In genomic region chr1:167899253-167899681, GRCh38 we compare ENCODE assay signal across 10 cellular contexts. TPM values are rescaled to one million over a fixed set of nuclear protein-coding genes. Genes with fewer than 3 reads are reported as not detected.
A peak's percentile ranks its signal among the peaks of the same experiment; 100 is the strongest.
DNase-seq lines count a peak whose midpoint lies in the region; ATAC-seq, FAIRE-seq and TF ChIP-seq lines count a peak whose summit lies in the region.
"Had no signal": no experiment of that assay in that cellular context is flagged by ENCODE, and none has a peak within 500 bp of the region (broad histone marks: within the 10 kb centered on the region; RNA-seq: fewer than 3 reads in every experiment).

No MANE protein-coding gene starts in this region.

- no peak for FAIRE-seq in frontal cortex (lab: Jason Lieb, UNC)

- no peak for TF ChIP-seq CTCF in gastroesophageal sphincter (IDR thresholded peaks at IDR 0.05)

- H3K27ac ChIP-seq in gastroesophageal sphincter: no peak overlapping the region

- TF ChIP-seq EP300 in gastroesophageal sphincter (IDR thresholded peaks at IDR 0.05): no peak

- no peak for TF ChIP-seq POLR2A in gastroesophageal sphincter (IDR thresholded peaks at IDR 0.05)

- DNase-seq in GM04504 (ENCODE audit: low read depth) (peak; percentile 20), frontal cortex (ENCODE audit: low spot score in 2 of 2) (no peak), G401 (ENCODE audit: low spot score) (no peak), COLO668 (lab: John Stamatoyannopoulos, UW; ENCODE audit: unreplicated experiment) (no peak), ureter (ENCODE audit: low spot score) (no peak)
- DNase-seq: CD4-positive, alpha-beta T cell; NCI-H2029 treated with DMSO at 0.1 percent for 48 hours had no signal

- H3K36me3 ChIP-seq in gastroesophageal sphincter: no peaks in the 10 kb centered on the region

- no peaks in the 10 kb centered on the region for H3K27me3 ChIP-seq in gastroesophageal sphincter

- in situ Hi-C loops in G401 (cut with HindIII; ENCODE audit: low sequenced_read_pairs): no loop called here

- H3K9me3 ChIP-seq in gastroesophageal sphincter: no peaks in the 10 kb centered on the region

- no peak overlapping the region for H3K4me3 ChIP-seq in gastroesophageal sphincter

- WGBS in gastroesophageal sphincter (ENCODE audit: low coverage in 1 of 2), 2 donors: 44% methylated on average over 2 of the region's 4 CpGs; no CpG with 5 or more reads in 1 of the 2 donors

- peaks cover 0 to 10% (median 0%) of the 10 kb centered on the region in 3 donors for H3K4me1 ChIP-seq in gastroesophageal sphincter

- ATAC-seq in GM19455 (IDR thresholded peaks at IDR 0.05; ENCODE audit: unreplicated experiment): peak; percentile 64
- ATAC-seq in HG03159 (IDR thresholded peaks at IDR 0.05; ENCODE audit: unreplicated experiment): peak; percentile 83
- ATAC-seq in gastroesophageal sphincter: peak; percentile 71

RNA-seq across cellular contexts. Expression of gene ADCY10, which starts 14.7 kb away (rescaled TPM):
- total RNA-seq in gastroesophageal sphincter (under 1 TPM in 2 of 4 donors, not detected in 2; 0.12 to 0.16 TPM), frontal cortex (0.41 TPM), ureter (0.13 TPM)
- total RNA-seq in G401 (2014; rRNA removed; shearing (Covaris generic)): not detected in 2 replicates

RNA-seq across cellular contexts. Expression of gene DCAF6, which starts 37.2 kb away (rescaled TPM):
- total RNA-seq in gastroesophageal sphincter (100 to 1,000 TPM in 3 of 4 donors, 10 to 100 TPM in 1; 99.6 to 137 (median 115) TPM), frontal cortex (73.4 TPM), ureter (53.7 TPM)
- total RNA-seq in G401 (2014; rRNA removed; shearing (Covaris generic)): 41.8 and 56.2 TPM in 2 replicates

RNA-seq across cellular contexts. Expression of gene MPC2, which starts 37.6 kb away (rescaled TPM):
- total RNA-seq in gastroesophageal sphincter: 100 to 1,000 TPM in 1 of 4 donors, 10 to 100 TPM in 3; 43.8 to 102 (median 58.5) TPM
- total RNA-seq in frontal cortex: 62.8 TPM
- 67.2 and 72.8 TPM in 2 replicates for total RNA-seq in G401 (2014; rRNA removed; shearing (Covaris generic))
- 66.3 TPM for total RNA-seq in ureter
